Comparison of ENCODE assay signal across 8 cellular contexts in the genomic region with DNA sequence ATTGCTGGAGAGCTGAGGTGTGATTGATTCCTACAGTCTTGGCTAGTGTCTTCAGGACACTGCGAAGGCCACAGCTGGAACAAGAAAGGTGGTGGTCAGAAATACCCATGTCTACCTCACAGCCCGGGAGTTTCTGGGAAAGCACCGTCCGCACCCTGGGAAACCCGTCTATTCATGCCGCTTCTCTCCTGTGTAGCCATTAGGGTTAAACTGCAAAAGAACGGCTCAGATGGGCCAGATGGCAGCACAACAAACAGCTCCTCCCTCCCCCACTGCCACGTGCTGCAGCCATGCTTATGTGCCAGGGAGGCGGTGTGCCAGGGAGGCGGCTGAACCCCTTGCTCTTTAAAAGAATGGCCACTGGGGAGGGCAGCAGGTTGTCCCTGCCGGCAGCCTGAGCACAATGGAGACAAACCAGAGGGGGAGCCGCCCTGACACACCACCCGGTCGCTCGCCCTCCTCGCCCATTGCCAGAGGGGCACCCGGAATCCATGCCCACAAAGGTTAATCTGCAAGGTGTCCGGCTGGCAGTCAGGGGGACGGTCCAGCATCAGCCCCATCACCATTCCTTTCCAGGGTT.
DNase-seq lines count a peak whose midpoint lies in the region; ATAC-seq and TF ChIP-seq lines count a peak whose summit lies in the region.

No MANE protein-coding gene starts in this region.

- peak in 1 of 4 experiments; percentile 22 for TF ChIP-seq CTCF in sigmoid colon (IDR thresholded peaks at IDR 0.05)

- intact Hi-C loops in sigmoid colon (cut with DNase I) = loop anchor here (5.0 kb wide), 1 partner anchor 65 kb away; a partner anchor contains a TSS

- TF ChIP-seq POLR2A in sigmoid colon (IDR thresholded peaks at IDR 0.05) = no peak

- peak in 1 of 4 donors; percentile 22 for TF ChIP-seq EP300 in sigmoid colon (IDR thresholded peaks at IDR 0.05)

- H3K27me3 ChIP-seq in sigmoid colon = no peaks in the 10 kb centered on the region

- 8 to 37% methylated on average over 19 of the region's 19 CpGs for whole genome bisulfite sequencing in sigmoid colon, 2 donors

- peak; percentile 27 for DNase-seq in stimulated activated CD4-positive, alpha-beta T cell treated with anti-CD3 and anti-CD28 coated beads, Interleukin-12 subunit alpha, Interleukin-12 subunit beta, amount 100 ng/mL, for 4 hours
- DNase-seq in stimulated activated CD4-positive, alpha-beta T cell treated with anti-CD3 and anti-CD28 coated beads, Interleukin-2, amount 100 ng/mL, for 48 hours = no peak
- peak; percentile 84 for DNase-seq in NCI-H510A treated with DMSO at 0.1 percent for 48 hours (lab: John Stamatoyannopoulos, UW)
- DNase-seq in anterior cingulate cortex (lab: John Stamatoyannopoulos, UW) = peak; percentile 74 to 97 (median 91)
- peak; percentile 53 to 98 (median 87) for DNase-seq in hypothalamus (lab: John Stamatoyannopoulos, UW)
- DNase-seq in sigmoid colon = peak; percentile 91
- DNase-seq in germinal center (ENCODE audit: low spot score) = no peak

- no peaks in the 10 kb centered on the region for H3K36me3 ChIP-seq in sigmoid colon

- peak overlapping the region; percentile 42 to 61 (median 53) for H3K4me3 ChIP-seq in sigmoid colon

- ATAC-seq in GM19351 (IDR thresholded peaks at IDR 0.05; ENCODE audit: unreplicated experiment) = no peak

- peak overlapping the region; percentile 65 to 82 (median 74) for H3K27ac ChIP-seq in sigmoid colon

- H3K9me3 ChIP-seq in sigmoid colon = no peaks in the 10 kb centered on the region

- H3K4me1 ChIP-seq in sigmoid colon = peaks cover 0 to 83% (median 58%) of the 10 kb centered on the region in 4 donors

Comparison
In these comparisons a context has a peak if more than half of its experiments do, and no peak if none do; other contexts are left out.
1. DNase-seq: peak in stimulated activated CD4-positive, alpha-beta T cell treated with anti-CD3 and anti-CD28 coated beads, Interleukin-12 subunit alpha, Interleukin-12 subunit beta, amount 100 ng/mL, for 4 hours (single experiment), NCI-H510A treated with DMSO at 0.1 percent for 48 hours (single experiment), anterior cingulate cortex (58 of 58), hypothalamus (51 of 51) and sigmoid colon (single experiment); none in stimulated activated CD4-positive, alpha-beta T cell treated with anti-CD3 and anti-CD28 coated beads, Interleukin-2, amount 100 ng/mL, for 48 hours (0 of 2) and germinal center (single experiment).